ENCODE assay signal across 1 cellular context in genomic region chr1:205450448-205450847, GRCh38.
TF ChIP-seq lines count a peak whose summit lies in the region.

No MANE protein-coding gene starts in this region.

TF ChIP-seq in SK-N-SH, 30 proteins besides CTCF, POLR2A, EP300 and RAD21 (continued from another document):
- no peak for TF ChIP-seq JUND (IDR thresholded peaks at IDR 0.05)
- no peak for TF ChIP-seq TCF12 (IDR thresholded peaks at IDR 0.05)
- TF ChIP-seq ELF1 (IDR thresholded peaks at IDR 0.05), result no peak
- no peak for TF ChIP-seq TAF1 (IDR thresholded peaks at IDR 0.05; ENCODE audit: borderline replicate concordance, low read depth, low read length)
- TF ChIP-seq GATA2 (CRISPR knock-in tag; IDR thresholded peaks at IDR 0.05), result no peak
- no peak for TF ChIP-seq FOSL2 (IDR thresholded peaks at IDR 0.05; ENCODE audit: borderline replicate concordance, low read depth)
- TF ChIP-seq RFX5 (IDR thresholded peaks at IDR 0.05; ENCODE audit: low read length), result no peak
- no peak for TF ChIP-seq GABPA (IDR thresholded peaks at IDR 0.05; ENCODE audit: low read depth)
- no peak for TF ChIP-seq EZH2phosphoT487 (IDR thresholded peaks at IDR 0.05; ENCODE audit: borderline replicate concordance, low read depth)
TF ChIP-seq in SK-N-SH: peak in this region for 0.
